1 cellular context compared by ENCODE assay signal in genomic region chr6:404685-405423, GRCh38.
TF ChIP-seq lines count a peak whose summit lies in the region.

No MANE protein-coding gene starts in this region.

TF ChIP-seq in GM23338, 12 proteins besides CTCF, POLR2A, EP300 and RAD21 (continued from another document):
- TF ChIP-seq, protein P1, sequence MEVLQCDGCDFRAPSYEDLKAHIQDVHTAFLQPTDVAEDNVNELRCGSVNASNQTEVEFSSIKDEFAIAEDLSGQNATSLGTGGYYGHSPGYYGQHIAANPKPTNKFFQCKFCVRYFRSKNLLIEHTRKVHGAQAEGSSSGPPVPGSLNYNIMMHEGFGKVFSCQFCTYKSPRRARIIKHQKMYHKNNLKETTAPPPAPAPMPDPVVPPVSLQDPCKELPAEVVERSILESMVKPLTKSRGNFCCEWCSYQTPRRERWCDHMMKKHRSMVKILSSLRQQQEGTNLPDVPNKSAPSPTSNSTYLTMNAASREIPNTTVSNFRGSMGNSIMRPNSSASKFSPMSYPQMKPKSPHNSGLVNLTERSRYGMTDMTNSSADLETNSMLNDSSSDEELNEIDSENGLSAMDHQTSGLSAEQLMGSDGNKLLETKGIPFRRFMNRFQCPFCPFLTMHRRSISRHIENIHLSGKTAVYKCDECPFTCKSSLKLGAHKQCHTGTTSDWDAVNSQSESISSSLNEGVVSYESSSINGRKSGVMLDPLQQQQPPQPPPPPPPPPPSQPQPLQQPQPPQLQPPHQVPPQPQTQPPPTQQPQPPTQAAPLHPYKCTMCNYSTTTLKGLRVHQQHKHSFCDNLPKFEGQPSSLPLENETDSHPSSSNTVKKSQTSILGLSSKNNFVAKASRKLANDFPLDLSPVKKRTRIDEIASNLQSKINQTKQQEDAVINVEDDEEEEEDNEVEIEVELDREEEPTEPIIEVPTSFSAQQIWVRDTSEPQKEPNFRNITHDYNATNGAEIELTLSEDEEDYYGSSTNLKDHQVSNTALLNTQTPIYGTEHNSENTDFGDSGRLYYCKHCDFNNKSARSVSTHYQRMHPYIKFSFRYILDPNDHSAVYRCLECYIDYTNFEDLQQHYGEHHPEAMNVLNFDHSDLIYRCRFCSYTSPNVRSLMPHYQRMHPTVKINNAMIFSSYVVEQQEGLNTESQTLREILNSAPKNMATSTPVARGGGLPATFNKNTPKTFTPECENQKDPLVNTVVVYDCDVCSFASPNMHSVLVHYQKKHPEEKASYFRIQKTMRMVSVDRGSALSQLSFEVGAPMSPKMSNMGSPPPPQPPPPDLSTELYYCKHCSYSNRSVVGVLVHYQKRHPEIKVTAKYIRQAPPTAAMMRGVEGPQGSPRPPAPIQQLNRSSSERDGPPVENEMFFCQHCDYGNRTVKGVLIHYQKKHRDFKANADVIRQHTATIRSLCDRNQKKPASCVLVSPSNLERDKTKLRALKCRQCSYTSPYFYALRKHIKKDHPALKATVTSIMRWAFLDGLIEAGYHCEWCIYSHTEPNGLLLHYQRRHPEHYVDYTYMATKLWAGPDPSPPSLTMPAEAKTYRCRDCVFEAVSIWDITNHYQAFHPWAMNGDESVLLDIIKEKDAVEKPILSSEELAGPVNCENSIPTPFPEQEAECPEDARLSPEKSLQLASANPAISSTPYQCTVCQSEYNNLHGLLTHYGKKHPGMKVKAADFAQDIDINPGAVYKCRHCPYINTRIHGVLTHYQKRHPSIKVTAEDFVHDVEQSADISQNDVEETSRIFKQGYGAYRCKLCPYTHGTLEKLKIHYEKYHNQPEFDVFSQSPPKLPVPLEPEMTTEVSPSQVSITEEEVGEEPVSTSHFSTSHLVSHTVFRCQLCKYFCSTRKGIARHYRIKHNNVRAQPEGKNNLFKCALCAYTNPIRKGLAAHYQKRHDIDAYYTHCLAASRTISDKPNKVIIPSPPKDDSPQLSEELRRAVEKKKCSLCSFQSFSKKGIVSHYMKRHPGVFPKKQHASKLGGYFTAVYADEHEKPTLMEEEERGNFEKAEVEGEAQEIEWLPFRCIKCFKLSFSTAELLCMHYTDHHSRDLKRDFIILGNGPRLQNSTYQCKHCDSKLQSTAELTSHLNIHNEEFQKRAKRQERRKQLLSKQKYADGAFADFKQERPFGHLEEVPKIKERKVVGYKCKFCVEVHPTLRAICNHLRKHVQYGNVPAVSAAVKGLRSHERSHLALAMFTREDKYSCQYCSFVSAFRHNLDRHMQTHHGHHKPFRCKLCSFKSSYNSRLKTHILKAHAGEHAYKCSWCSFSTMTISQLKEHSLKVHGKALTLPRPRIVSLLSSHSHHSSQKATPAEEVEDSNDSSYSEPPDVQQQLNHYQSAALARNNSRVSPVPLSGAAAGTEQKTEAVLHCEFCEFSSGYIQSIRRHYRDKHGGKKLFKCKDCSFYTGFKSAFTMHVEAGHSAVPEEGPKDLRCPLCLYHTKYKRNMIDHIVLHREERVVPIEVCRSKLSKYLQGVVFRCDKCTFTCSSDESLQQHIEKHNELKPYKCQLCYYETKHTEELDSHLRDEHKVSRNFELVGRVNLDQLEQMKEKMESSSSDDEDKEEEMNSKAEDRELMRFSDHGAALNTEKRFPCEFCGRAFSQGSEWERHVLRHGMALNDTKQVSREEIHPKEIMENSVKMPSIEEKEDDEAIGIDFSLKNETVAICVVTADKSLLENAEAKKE (CRISPR knock-in tag; IDR thresholded peaks at IDR 0.05) = no peak
- TF ChIP-seq EZH2phosphoT487 (IDR thresholded peaks at IDR 0.05; ENCODE audit: unreplicated experiment) = no peak
- no peak for TF ChIP-seq NANOG (IDR thresholded peaks at IDR 0.05; ENCODE audit: borderline replicate concordance)
- no peak for TF ChIP-seq STAT1 (IDR thresholded peaks at IDR 0.05; ENCODE audit: unreplicated experiment)
